Comparison of ENCODE assay signal across 1 cellular context in genomic region chr22:45645526-45646414, GRCh38.
A peak's percentile ranks its signal among the peaks of the same experiment; 100 is the strongest.
TF ChIP-seq lines count a peak whose summit lies in the region.

No MANE protein-coding gene starts in this region.

TF ChIP-seq in HEK293, 187 proteins besides CTCF, POLR2A, EP300 and RAD21 (continued from another document and continues in another):
- TF ChIP-seq, protein P1, sequence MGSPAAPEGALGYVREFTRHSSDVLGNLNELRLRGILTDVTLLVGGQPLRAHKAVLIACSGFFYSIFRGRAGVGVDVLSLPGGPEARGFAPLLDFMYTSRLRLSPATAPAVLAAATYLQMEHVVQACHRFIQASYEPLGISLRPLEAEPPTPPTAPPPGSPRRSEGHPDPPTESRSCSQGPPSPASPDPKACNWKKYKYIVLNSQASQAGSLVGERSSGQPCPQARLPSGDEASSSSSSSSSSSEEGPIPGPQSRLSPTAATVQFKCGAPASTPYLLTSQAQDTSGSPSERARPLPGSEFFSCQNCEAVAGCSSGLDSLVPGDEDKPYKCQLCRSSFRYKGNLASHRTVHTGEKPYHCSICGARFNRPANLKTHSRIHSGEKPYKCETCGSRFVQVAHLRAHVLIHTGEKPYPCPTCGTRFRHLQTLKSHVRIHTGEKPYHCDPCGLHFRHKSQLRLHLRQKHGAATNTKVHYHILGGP (tag by site-specific recombination; IDR thresholded peaks at IDR 0.05) = no peak
- TF ChIP-seq, protein P2, sequence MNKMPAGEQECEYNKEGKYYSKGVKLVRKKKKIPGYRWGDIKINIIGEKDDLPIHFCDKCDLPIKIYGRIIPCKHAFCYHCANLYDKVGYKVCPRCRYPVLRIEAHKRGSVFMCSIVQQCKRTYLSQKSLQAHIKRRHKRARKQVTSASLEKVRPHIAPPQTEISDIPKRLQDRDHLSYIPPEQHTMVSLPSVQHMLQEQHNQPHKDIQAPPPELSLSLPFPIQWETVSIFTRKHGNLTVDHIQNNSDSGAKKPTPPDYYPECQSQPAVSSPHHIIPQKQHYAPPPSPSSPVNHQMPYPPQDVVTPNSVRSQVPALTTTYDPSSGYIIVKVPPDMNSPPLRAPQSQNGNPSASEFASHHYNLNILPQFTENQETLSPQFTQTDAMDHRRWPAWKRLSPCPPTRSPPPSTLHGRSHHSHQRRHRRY (tag by site-specific recombination; IDR thresholded peaks at IDR 0.05) = no peak
- TF ChIP-seq, protein P3, sequence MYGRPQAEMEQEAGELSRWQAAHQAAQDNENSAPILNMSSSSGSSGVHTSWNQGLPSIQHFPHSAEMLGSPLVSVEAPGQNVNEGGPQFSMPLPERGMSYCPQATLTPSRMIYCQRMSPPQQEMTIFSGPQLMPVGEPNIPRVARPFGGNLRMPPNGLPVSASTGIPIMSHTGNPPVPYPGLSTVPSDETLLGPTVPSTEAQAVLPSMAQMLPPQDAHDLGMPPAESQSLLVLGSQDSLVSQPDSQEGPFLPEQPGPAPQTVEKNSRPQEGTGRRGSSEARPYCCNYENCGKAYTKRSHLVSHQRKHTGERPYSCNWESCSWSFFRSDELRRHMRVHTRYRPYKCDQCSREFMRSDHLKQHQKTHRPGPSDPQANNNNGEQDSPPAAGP (tag by site-specific recombination; IDR thresholded peaks at IDR 0.05) = peak; percentile 54; the same call in 1 of the 2 replicates
- TF ChIP-seq, protein P4, sequence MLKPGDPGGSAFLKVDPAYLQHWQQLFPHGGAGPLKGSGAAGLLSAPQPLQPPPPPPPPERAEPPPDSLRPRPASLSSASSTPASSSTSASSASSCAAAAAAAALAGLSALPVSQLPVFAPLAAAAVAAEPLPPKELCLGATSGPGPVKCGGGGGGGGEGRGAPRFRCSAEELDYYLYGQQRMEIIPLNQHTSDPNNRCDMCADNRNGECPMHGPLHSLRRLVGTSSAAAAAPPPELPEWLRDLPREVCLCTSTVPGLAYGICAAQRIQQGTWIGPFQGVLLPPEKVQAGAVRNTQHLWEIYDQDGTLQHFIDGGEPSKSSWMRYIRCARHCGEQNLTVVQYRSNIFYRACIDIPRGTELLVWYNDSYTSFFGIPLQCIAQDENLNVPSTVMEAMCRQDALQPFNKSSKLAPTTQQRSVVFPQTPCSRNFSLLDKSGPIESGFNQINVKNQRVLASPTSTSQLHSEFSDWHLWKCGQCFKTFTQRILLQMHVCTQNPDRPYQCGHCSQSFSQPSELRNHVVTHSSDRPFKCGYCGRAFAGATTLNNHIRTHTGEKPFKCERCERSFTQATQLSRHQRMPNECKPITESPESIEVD (tag by site-specific recombination; IDR thresholded peaks at IDR 0.05) = no peak
- TF ChIP-seq ZFP3 (tag by site-specific recombination; IDR thresholded peaks at IDR 0.05; ENCODE audit: low read depth) = no peak
- TF ChIP-seq YY1 (tag by site-specific recombination; IDR thresholded peaks at IDR 0.05) = peak; percentile 61; the same call in 1 of the 2 replicates
- TF ChIP-seq ZNF704 (tag by site-specific recombination; IDR thresholded peaks at IDR 0.05) = no peak
- peak; percentile 39; the same call in 1 of the 2 replicates for TF ChIP-seq PBX3 (CRISPR knock-in tag; IDR thresholded peaks at IDR 0.05)
- TF ChIP-seq ZEB2 (tag by site-specific recombination; IDR thresholded peaks at IDR 0.05) = peak; percentile 46
- TF ChIP-seq ZSCAN30 (tag by site-specific recombination; IDR thresholded peaks at IDR 0.05) = peak; percentile 70
- TF ChIP-seq ZBTB48 (tag by site-specific recombination; IDR thresholded peaks at IDR 0.05) = no peak
- TF ChIP-seq IKZF3 (tag by site-specific recombination; IDR thresholded peaks at IDR 0.05) = no peak
- no peak for TF ChIP-seq ZNF223 (tag by site-specific recombination; IDR thresholded peaks at IDR 0.05)
- no peak for TF ChIP-seq AEBP2 (tag by site-specific recombination; IDR thresholded peaks at IDR 0.05; ENCODE audit: borderline replicate concordance)
- no peak for TF ChIP-seq ZNF394 (tag by site-specific recombination; IDR thresholded peaks at IDR 0.05; ENCODE audit: borderline replicate concordance)
- no peak for TF ChIP-seq HOXA7 (CRISPR knock-in tag; IDR thresholded peaks at IDR 0.05; ENCODE audit: borderline replicate concordance)
- TF ChIP-seq KLF1 (tag by site-specific recombination; IDR thresholded peaks at IDR 0.05) = no peak
- TF ChIP-seq, protein P5, sequence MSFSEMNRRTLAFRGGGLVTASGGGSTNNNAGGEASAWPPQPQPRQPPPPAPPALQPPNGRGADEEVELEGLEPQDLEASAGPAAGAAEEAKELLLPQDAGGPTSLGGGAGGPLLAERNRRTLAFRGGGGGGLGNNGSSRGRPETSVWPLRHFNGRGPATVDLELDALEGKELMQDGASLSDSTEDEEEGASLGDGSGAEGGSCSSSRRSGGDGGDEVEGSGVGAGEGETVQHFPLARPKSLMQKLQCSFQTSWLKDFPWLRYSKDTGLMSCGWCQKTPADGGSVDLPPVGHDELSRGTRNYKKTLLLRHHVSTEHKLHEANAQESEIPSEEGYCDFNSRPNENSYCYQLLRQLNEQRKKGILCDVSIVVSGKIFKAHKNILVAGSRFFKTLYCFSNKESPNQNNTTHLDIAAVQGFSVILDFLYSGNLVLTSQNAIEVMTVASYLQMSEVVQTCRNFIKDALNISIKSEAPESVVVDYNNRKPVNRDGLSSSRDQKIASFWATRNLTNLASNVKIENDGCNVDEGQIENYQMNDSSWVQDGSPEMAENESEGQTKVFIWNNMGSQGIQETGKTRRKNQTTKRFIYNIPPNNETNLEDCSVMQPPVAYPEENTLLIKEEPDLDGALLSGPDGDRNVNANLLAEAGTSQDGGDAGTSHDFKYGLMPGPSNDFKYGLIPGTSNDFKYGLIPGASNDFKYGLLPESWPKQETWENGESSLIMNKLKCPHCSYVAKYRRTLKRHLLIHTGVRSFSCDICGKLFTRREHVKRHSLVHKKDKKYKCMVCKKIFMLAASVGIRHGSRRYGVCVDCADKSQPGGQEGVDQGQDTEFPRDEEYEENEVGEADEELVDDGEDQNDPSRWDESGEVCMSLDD (tag by site-specific recombination; IDR thresholded peaks at IDR 0.05) = no peak
- peak; percentile 73 for TF ChIP-seq YY2 (tag by site-specific recombination; IDR thresholded peaks at IDR 0.05)
- TF ChIP-seq EGR2 (tag by site-specific recombination; IDR thresholded peaks at IDR 0.05; ENCODE audit: low read depth) = peak; percentile 42; the same call in 1 of the 2 replicates
- TF ChIP-seq ZNF600 (tag by site-specific recombination; IDR thresholded peaks at IDR 0.05) = no peak
- no peak for TF ChIP-seq KLF9 (tag by site-specific recombination; IDR thresholded peaks at IDR 0.05; ENCODE audit: low read depth)
- TF ChIP-seq ZNF654 (tag by site-specific recombination; IDR thresholded peaks at IDR 0.05; ENCODE audit: low read depth) = peak; percentile 24
- no peak for TF ChIP-seq ZBTB11 (tag by site-specific recombination; conservative IDR thresholded peaks at IDR 0.05; ENCODE audit: low read depth)
- no peak for TF ChIP-seq ZNF529 (tag by site-specific recombination; IDR thresholded peaks at IDR 0.05; ENCODE audit: insufficient replicate concordance)
- TF ChIP-seq ZNF518A (tag by site-specific recombination; conservative IDR thresholded peaks at IDR 0.05; ENCODE audit: low read depth) = no peak
- TF ChIP-seq KLF7 (tag by site-specific recombination; IDR thresholded peaks at IDR 0.05; ENCODE audit: borderline replicate concordance) = no peak
- no peak for TF ChIP-seq ZNF404 (tag by site-specific recombination; IDR thresholded peaks at IDR 0.05)
- TF ChIP-seq, protein P6, sequence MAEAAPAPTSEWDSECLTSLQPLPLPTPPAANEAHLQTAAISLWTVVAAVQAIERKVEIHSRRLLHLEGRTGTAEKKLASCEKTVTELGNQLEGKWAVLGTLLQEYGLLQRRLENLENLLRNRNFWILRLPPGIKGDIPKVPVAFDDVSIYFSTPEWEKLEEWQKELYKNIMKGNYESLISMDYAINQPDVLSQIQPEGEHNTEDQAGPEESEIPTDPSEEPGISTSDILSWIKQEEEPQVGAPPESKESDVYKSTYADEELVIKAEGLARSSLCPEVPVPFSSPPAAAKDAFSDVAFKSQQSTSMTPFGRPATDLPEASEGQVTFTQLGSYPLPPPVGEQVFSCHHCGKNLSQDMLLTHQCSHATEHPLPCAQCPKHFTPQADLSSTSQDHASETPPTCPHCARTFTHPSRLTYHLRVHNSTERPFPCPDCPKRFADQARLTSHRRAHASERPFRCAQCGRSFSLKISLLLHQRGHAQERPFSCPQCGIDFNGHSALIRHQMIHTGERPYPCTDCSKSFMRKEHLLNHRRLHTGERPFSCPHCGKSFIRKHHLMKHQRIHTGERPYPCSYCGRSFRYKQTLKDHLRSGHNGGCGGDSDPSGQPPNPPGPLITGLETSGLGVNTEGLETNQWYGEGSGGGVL (tag by site-specific recombination; IDR thresholded peaks at IDR 0.05) = no peak
- TF ChIP-seq ZNF350 (tag by site-specific recombination; IDR thresholded peaks at IDR 0.05) = no peak
